In genomic region chr7:7746419-7746818, GRCh38 we compare ENCODE assay signal across 19 cellular contexts. TPM values are rescaled to one million over a fixed set of nuclear protein-coding genes. Genes with fewer than 3 reads are reported as not detected.
DNase-seq lines count a peak whose midpoint lies in the region; ATAC-seq and TF ChIP-seq lines count a peak whose summit lies in the region.
"Had no signal": no experiment of that assay in that cellular context is flagged by ENCODE, and none has a peak within 500 bp of the region (broad histone marks: within the 10 kb centered on the region; RNA-seq: fewer than 3 reads in every experiment).

No MANE protein-coding gene starts in this region.

- H3K4me1 ChIP-seq in Loucy (ENCODE audit: insufficient read depth, low read length, poor library complexity, severe bottlenecking) = peaks cover 44% of the 10 kb centered on the region
- H3K4me1 ChIP-seq: suprapubic skin had no signal

- in situ Hi-C loops in G401 (cut with HindIII; ENCODE audit: low sequenced_read_pairs) = no loop called here

- H3K79me2 ChIP-seq in Loucy (ENCODE audit: insufficient read depth, low read length) = no peaks in the 10 kb centered on the region

- peak overlapping the region; percentile 69 for H3K4me2 ChIP-seq in Loucy (ENCODE audit: low read depth, low read length, poor library complexity, severe bottlenecking)

- H2AFZ ChIP-seq in Loucy (ENCODE audit: low read length) = peak overlapping the region; percentile 44

- H3K4me3 ChIP-seq in Loucy (ENCODE audit: low read length, poor library complexity, severe bottlenecking) = peak overlapping the region; percentile 58
- H3K4me3 ChIP-seq: suprapubic skin had no signal

- H3K9me3 ChIP-seq in Loucy (ENCODE audit: insufficient read depth, low read depth, low read length) = no peaks in the 10 kb centered on the region
- H3K9me3 ChIP-seq: suprapubic skin had no signal

- DNase-seq in G401 (ENCODE audit: low spot score) (peak; percentile 33), NCI-H345 treated with DMSO at 0.1 percent for 48 hours (lab: John Stamatoyannopoulos, UW; ENCODE audit: unreplicated experiment) (peak; percentile 4), left ventricle myocardium superior (no peak), mesenteric fat pad (ENCODE audit: low spot score) (no peak)
- DNase-seq in activated CD4-positive, alpha-beta T cell treated with anti-CD3 and anti-CD28 coated beads for 1 hour = no peak
- DNase-seq: activated CD4-positive, alpha-beta T cell treated with anti-CD3 and anti-CD28 coated beads, Interleukin-2, amount 50 U/mL, for 4 hours; activated naive CD4-positive, alpha-beta T cell; activated T-cell treated with anti-CD3 and anti-CD28 coated beads for 4 hours; AML-193; aorta; effector memory CD8-positive, alpha-beta T cell; KG1; mesenchymal stem cell; NCI-H1930; NK-92 treated with Interleukin-12 subunit alpha and Interleukin-12 subunit beta, amount 100 ng/mL, for 24 hours; stimulated activated CD4-positive, alpha-beta T cell treated with anti-CD3 and anti-CD28 coated beads, Interleukin-12 subunit alpha, Interleukin-12 subunit beta, amount 100 ng/mL, for 4 hours had no signal

- TF ChIP-seq CTCF in Loucy (conservative IDR thresholded peaks at IDR 0.05; ENCODE audit: low read length) = no peak

- ATAC-seq in left ventricle myocardium superior (peak; percentile 83), GM18873 (IDR thresholded peaks at IDR 0.05; ENCODE audit: low FRiP score, unreplicated experiment) (no peak)
- ATAC-seq: effector memory CD8-positive, alpha-beta T cell had no signal

- intact Hi-C loops in left ventricle myocardium superior (cut with micrococcal nuclease) = no loop called here

- H3K9me2 ChIP-seq in Loucy (replicated peaks; ENCODE audit: low read depth, low read length) = no peaks in the 10 kb centered on the region

- H3K27me3 ChIP-seq in Loucy (ENCODE audit: insufficient read depth, low read length, poor library complexity, severe bottlenecking) = no peaks in the 10 kb centered on the region
- H3K27me3 ChIP-seq: suprapubic skin had no signal

- H3K9ac ChIP-seq in Loucy (ENCODE audit: low read depth, low read length, poor library complexity, severe bottlenecking) = peak overlapping the region; percentile 61

- H3F3A ChIP-seq in Loucy (ENCODE audit: low read depth) = peaks cover 6% of the 10 kb centered on the region; the same call in 1 of the 2 replicates

- no peaks in the 10 kb centered on the region for H4K20me1 ChIP-seq in Loucy (ENCODE audit: insufficient read depth, low read length, poor library complexity, severe bottlenecking)

- no peaks in the 10 kb centered on the region for H3K36me3 ChIP-seq in Loucy (ENCODE audit: insufficient read depth, low read length)
- H3K36me3 ChIP-seq: suprapubic skin had no signal

RNA-seq across cellular contexts. Expression of gene RPA3, which starts 28.0 kb away (rescaled TPM):
- total RNA-seq in G401 (2014; rRNA removed; shearing (Covaris generic)) = 123 and 170 TPM in 2 replicates
- total RNA-seq in left ventricle myocardium superior = 25.2 TPM
- 16.3 TPM for total RNA-seq in mesenteric fat pad

Comparison
In these comparisons a context has a peak if more than half of its experiments do, and no peak if none do; other contexts are left out.
1. DNase-seq: peak in G401 (single experiment) and NCI-H345 treated with DMSO at 0.1 percent for 48 hours (single experiment); none in left ventricle myocardium superior (single experiment), activated CD4-positive, alpha-beta T cell treated with anti-CD3 and anti-CD28 coated beads for 1 hour (single experiment) and mesenteric fat pad (single experiment).